1 cellular context compared by ENCODE assay signal in the genomic region with DNA sequence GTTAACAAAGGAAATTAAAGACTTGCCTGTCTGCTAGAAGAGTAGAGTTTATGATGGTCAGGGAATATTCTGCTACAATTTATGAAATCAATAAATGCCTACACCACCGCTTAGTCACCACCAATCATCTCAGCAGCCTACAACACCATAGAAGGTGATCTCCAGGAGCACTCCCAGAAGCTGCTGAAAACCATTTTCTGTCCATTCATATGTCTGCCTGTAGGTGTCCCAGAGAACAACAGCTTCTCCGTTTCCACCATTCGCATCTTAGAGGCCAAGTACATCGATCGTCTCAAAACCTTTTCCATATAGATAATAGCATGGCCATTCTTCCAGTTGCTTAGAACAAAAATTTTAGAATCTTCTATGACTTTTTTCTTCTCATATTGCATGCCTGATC.
TF ChIP-seq lines count a peak whose summit lies in the region.

No MANE protein-coding gene starts in this region.

TF ChIP-seq in GM12878, 131 proteins besides CTCF, POLR2A, EP300 and RAD21 (continued from another document):
- TF ChIP-seq ZNF687 (IDR thresholded peaks at IDR 0.05) (no peak), POLR2AphosphoS5 (IDR thresholded peaks at IDR 0.05; ENCODE audit: low read length) (no peak), SPI1 (IDR thresholded peaks at IDR 0.05; ENCODE audit: borderline replicate concordance, insufficient read depth, low read depth, low read length) (no peak), MEF2A (IDR thresholded peaks at IDR 0.05; ENCODE audit: insufficient read depth, low read depth, low read length) (no peak), NFIC (IDR thresholded peaks at IDR 0.05; ENCODE audit: low read depth, low read length) (no peak), PAX8 (IDR thresholded peaks at IDR 0.05) (no peak), HDAC2 (IDR thresholded peaks at IDR 0.05) (no peak), REST (IDR thresholded peaks at IDR 0.05; ENCODE audit: low read depth, low read length) (no peak), IKZF1 (conservative IDR thresholded peaks at IDR 0.05) (no peak), KLF5 (IDR thresholded peaks at IDR 0.05; ENCODE audit: partially characterized antibody) (no peak), HCFC1 (IDR thresholded peaks at IDR 0.05; ENCODE audit: low read length) (no peak), ESRRA (IDR thresholded peaks at IDR 0.05; ENCODE audit: low read length) (no peak), ZNF24 (IDR thresholded peaks at IDR 0.05) (no peak)
- TF ChIP-seq, protein P1, sequence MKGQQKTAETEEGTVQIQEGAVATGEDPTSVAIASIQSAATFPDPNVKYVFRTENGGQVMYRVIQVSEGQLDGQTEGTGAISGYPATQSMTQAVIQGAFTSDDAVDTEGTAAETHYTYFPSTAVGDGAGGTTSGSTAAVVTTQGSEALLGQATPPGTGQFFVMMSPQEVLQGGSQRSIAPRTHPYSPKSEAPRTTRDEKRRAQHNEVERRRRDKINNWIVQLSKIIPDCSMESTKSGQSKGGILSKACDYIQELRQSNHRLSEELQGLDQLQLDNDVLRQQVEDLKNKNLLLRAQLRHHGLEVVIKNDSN (IDR thresholded peaks at IDR 0.05; ENCODE audit: borderline replicate concordance, extremely low read length, insufficient read depth, low read depth, low read length): no peak
TF ChIP-seq in GM12878: peak in this region for 0.
